17 cellular contexts compared by ENCODE assay signal in the genomic region with DNA sequence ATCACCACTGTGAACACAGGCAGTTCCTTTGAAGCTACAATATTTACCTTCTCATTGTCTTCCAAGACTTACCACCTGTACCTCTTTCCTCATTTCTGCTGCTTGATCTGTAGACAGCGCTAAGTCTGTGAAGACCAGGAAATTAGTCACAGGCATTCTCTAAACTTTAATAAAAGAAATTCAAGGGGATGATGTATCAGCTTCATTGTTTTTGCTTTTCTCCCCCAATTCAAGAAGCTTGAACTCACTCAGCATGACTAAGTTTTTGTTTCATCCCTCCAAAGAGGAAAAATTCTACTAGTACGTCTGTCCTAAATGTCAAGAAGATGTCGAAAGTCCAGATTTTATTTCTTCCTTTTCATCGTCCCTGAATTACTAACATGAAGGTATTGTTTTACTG.
DNase-seq lines count a peak whose midpoint lies in the region; ATAC-seq and TF ChIP-seq lines count a peak whose summit lies in the region.
"Had no signal": no experiment of that assay in that cellular context is flagged by ENCODE, and none has a peak within 500 bp of the region (broad histone marks: within the 10 kb centered on the region; RNA-seq: fewer than 3 reads in every experiment).

No MANE protein-coding gene starts in this region.

- 0 out of 2 replicates have a peak, but pooled peaks cover 7% of the 10 kb centered on the region for H3K9me2 ChIP-seq in SK-N-SH

- no peaks in the 10 kb centered on the region for H3K79me2 ChIP-seq in SK-N-SH (ENCODE audit: insufficient read depth)

- ATAC-seq in SK-N-SH treated with all-trans-retinoic acid at 6 μM for 48 hours, result no peak
- ATAC-seq in RWPE2 (ENCODE audit: low read depth), result peak; percentile 62
- ATAC-seq: A549 had no signal

- H3K4me1 ChIP-seq in SK-N-SH (ENCODE audit: control insufficient read depth in 1 of 2, insufficient read depth in 2 of 2, low read depth in 1 of 2, low read length in 1 of 2), result no peaks in the 10 kb centered on the region
- H3K4me1 ChIP-seq in RWPE2 (ENCODE audit: insufficient read depth, poor library complexity, severe bottlenecking), result peaks cover 2% of the 10 kb centered on the region
- H3K4me1 ChIP-seq: A549, Caco-2 had no signal

- peaks cover 0 to 4% of the 10 kb centered on the region in 2 experiments for H3K36me3 ChIP-seq in SK-N-SH (replicated peaks in 1 of 2; ENCODE audit: control insufficient read depth in 1 of 2, insufficient read depth in 2 of 2, low read length in 1 of 2)
- H3K36me3 ChIP-seq in RWPE2 (ENCODE audit: low read depth), result no peaks in the 10 kb centered on the region
- no peaks in the 10 kb centered on the region for H3K36me3 ChIP-seq in WERI-Rb-1

- H3F3A ChIP-seq in SK-N-SH (replicated peaks; ENCODE audit: insufficient read depth), result no peaks in the 10 kb centered on the region

- DNase-seq in SK-N-SH, result no peak
- DNase-seq in RWPE2 (ENCODE audit: low spot score), result no peak
- peak; percentile 27 for DNase-seq in epithelial cell of esophagus (ENCODE audit: low read depth)
- no peak for DNase-seq in NCI-H1092 (lab: John Stamatoyannopoulos, UW)
- no peak for DNase-seq in HT-29 (ENCODE audit: low spot score)
- no peak for DNase-seq in stimulated activated CD4-positive, alpha-beta T cell treated with anti-CD3 and anti-CD28 coated beads, Interleukin-4, amount 100 ng/mL, for 1 hour
- DNase-seq in WERI-Rb-1, result no peak
- DNase-seq: AML-193; Caco-2; CD4-positive, alpha-beta T cell; GDM1; GOT3; H9 had no signal

- POLR2A ChIA-PET in SK-N-SH (lab: Yijun Ruan, JAX), result no interaction called here

- no peak overlapping the region for H3K27ac ChIP-seq in SK-N-SH (ENCODE audit: low read depth in 2 of 2, low read length in 1 of 2)
- H3K27ac ChIP-seq in RWPE2 (ENCODE audit: poor library complexity, severe bottlenecking), result no peak overlapping the region
- H3K27ac ChIP-seq in WERI-Rb-1, result no peak overlapping the region
- H3K27ac ChIP-seq: 22Rv1, A549, C4-2B had no signal

- H3K4me2 ChIP-seq in SK-N-SH, result no peak overlapping the region
- H3K4me2 ChIP-seq: A549 had no signal

- no peak for TF ChIP-seq CTCF in SK-N-SH (IDR thresholded peaks at IDR 0.05)
- no peak for TF ChIP-seq CTCF in RWPE2 (IDR thresholded peaks at IDR 0.05; ENCODE audit: poor library complexity, severe bottlenecking)
- TF ChIP-seq CTCF in epithelial cell of esophagus (IDR thresholded peaks at IDR 0.05; ENCODE audit: insufficient read depth, low read depth, low read length, missing control alignments), result no peak
- TF ChIP-seq CTCF in WERI-Rb-1 (IDR thresholded peaks at IDR 0.05; ENCODE audit: low read depth, low read length), result no peak

- TF ChIP-seq EP300 in SK-N-SH (IDR thresholded peaks at IDR 0.05; ENCODE audit: borderline replicate concordance in 1 of 2, low read depth in 1 of 2, low read length in 1 of 2), result no peak

- H3K9ac ChIP-seq in SK-N-SH, result no peak overlapping the region

- 0 out of 2 replicates have a peak overlapping the region, but pooled peaks have one; percentile 23 for H2AFZ ChIP-seq in SK-N-SH (ENCODE audit: low read depth)

- no peaks in the 10 kb centered on the region for H3K27me3 ChIP-seq in SK-N-SH (ENCODE audit: insufficient read depth)
- no peaks in the 10 kb centered on the region for H3K27me3 ChIP-seq in RWPE2 (ENCODE audit: insufficient read depth, poor library complexity, severe bottlenecking)
- no peaks in the 10 kb centered on the region for H3K27me3 ChIP-seq in WERI-Rb-1 (ENCODE audit: insufficient read depth, low read depth, severe bottlenecking)

- TF ChIP-seq RAD21 in SK-N-SH (IDR thresholded peaks at IDR 0.05; ENCODE audit: low read length), result no peak

- H4K20me1 ChIP-seq in SK-N-SH (ENCODE audit: insufficient read depth), result no peaks in the 10 kb centered on the region

- CTCF ChIA-PET in SK-N-SH (lab: Yijun Ruan, JAX), result no interaction called here

- H3K4me3 ChIP-seq in SK-N-SH (ENCODE audit: low read depth in 2 of 2, low read length in 1 of 2), result no peak overlapping the region
- H3K4me3 ChIP-seq in RWPE2 (ENCODE audit: severe bottlenecking), result no peak overlapping the region
- no peak overlapping the region for H3K4me3 ChIP-seq in epithelial cell of esophagus (ENCODE audit: low read length)
- H3K4me3 ChIP-seq in WERI-Rb-1 (ENCODE audit: low read depth, low read length), result no peak overlapping the region
- H3K4me3 ChIP-seq: A549 had no signal

- peaks cover 10% of the 10 kb centered on the region; the same call in 1 of the 2 replicates for H3K9me3 ChIP-seq in SK-N-SH
- H3K9me3 ChIP-seq in RWPE2 (ENCODE audit: severe bottlenecking), result no peaks in the 10 kb centered on the region
- no peaks in the 10 kb centered on the region for H3K9me3 ChIP-seq in WERI-Rb-1 (ENCODE audit: severe bottlenecking)
- H3K9me3 ChIP-seq: A549 had no signal

- WGBS in SK-N-SH (ENCODE audit: low lambda C conversion rate), result 26% methylated on average over 4 of the region's 4 CpGs

TF ChIP-seq in SK-N-SH, 30 proteins besides CTCF, POLR2A, EP300 and RAD21 (continues in another document):
- no peak for TF ChIP-seq RCOR1 (IDR thresholded peaks at IDR 0.05; ENCODE audit: low read length)
- TF ChIP-seq POLR2AphosphoS5 (IDR thresholded peaks at IDR 0.05; ENCODE audit: low read depth, low read length), result no peak
- TF ChIP-seq, protein P1, sequence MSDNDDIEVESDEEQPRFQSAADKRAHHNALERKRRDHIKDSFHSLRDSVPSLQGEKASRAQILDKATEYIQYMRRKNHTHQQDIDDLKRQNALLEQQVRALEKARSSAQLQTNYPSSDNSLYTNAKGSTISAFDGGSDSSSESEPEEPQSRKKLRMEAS (IDR thresholded peaks at IDR 0.05; ENCODE audit: low read depth), result no peak
- TF ChIP-seq EZH2phosphoT487 (IDR thresholded peaks at IDR 0.05; ENCODE audit: borderline replicate concordance, low read depth), result no peak
- TF ChIP-seq SMC3 (IDR thresholded peaks at IDR 0.05; ENCODE audit: low read depth, low read length), result no peak
- TF ChIP-seq SIN3A (IDR thresholded peaks at IDR 0.05; ENCODE audit: borderline replicate concordance, low read depth, low read length), result no peak
- TF ChIP-seq, protein P2, sequence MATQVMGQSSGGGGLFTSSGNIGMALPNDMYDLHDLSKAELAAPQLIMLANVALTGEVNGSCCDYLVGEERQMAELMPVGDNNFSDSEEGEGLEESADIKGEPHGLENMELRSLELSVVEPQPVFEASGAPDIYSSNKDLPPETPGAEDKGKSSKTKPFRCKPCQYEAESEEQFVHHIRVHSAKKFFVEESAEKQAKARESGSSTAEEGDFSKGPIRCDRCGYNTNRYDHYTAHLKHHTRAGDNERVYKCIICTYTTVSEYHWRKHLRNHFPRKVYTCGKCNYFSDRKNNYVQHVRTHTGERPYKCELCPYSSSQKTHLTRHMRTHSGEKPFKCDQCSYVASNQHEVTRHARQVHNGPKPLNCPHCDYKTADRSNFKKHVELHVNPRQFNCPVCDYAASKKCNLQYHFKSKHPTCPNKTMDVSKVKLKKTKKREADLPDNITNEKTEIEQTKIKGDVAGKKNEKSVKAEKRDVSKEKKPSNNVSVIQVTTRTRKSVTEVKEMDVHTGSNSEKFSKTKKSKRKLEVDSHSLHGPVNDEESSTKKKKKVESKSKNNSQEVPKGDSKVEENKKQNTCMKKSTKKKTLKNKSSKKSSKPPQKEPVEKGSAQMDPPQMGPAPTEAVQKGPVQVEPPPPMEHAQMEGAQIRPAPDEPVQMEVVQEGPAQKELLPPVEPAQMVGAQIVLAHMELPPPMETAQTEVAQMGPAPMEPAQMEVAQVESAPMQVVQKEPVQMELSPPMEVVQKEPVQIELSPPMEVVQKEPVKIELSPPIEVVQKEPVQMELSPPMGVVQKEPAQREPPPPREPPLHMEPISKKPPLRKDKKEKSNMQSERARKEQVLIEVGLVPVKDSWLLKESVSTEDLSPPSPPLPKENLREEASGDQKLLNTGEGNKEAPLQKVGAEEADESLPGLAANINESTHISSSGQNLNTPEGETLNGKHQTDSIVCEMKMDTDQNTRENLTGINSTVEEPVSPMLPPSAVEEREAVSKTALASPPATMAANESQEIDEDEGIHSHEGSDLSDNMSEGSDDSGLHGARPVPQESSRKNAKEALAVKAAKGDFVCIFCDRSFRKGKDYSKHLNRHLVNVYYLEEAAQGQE (IDR thresholded peaks at IDR 0.05; ENCODE audit: low read depth, low read length), result no peak

TF ChIP-seq in SK-N-SH treated with all-trans-retinoic acid at 6 μM for 48 hours, 23 proteins besides CTCF, POLR2A, EP300 and RAD21:
- no peak for TF ChIP-seq CSDC2 (CRISPR knock-in tag; IDR thresholded peaks at IDR 0.05)
- no peak for TF ChIP-seq BACH2 (CRISPR knock-in tag; IDR thresholded peaks at IDR 0.05; ENCODE audit: borderline replicate concordance)
- no peak for TF ChIP-seq ZNF8 (CRISPR knock-in tag; IDR thresholded peaks at IDR 0.05)
- TF ChIP-seq OSR1 (CRISPR knock-in tag; IDR thresholded peaks at IDR 0.05), result no peak
- TF ChIP-seq ZNF565 (CRISPR knock-in tag; conservative IDR thresholded peaks at IDR 0.05; ENCODE audit: low read depth), result no peak
- TF ChIP-seq ZNF70 (CRISPR knock-in tag; IDR thresholded peaks at IDR 0.05), result no peak
- TF ChIP-seq ZC3H10 (CRISPR knock-in tag; IDR thresholded peaks at IDR 0.05), result no peak
- no peak for TF ChIP-seq TOX (CRISPR knock-in tag; IDR thresholded peaks at IDR 0.05; ENCODE audit: borderline replicate concordance)
- no peak for TF ChIP-seq ZFP30 (CRISPR knock-in tag; IDR thresholded peaks at IDR 0.05)
- no peak for TF ChIP-seq GLIS3 (CRISPR knock-in tag; IDR thresholded peaks at IDR 0.05)
- TF ChIP-seq ISL1 (CRISPR knock-in tag; IDR thresholded peaks at IDR 0.05), result no peak
